In genomic region chr7:126662826-126663225, GRCh38 we compare ENCODE assay signal across 24 cellular contexts.
"Had no signal": no experiment of that assay in that cellular context is flagged by ENCODE, and none has a peak within 500 bp of the region (broad histone marks: within the 10 kb centered on the region; RNA-seq: fewer than 3 reads in every experiment).

No MANE protein-coding gene starts in this region.

- H3K36me3 ChIP-seq: left ventricle myocardium inferior, ovary, right atrium auricular region, right lobe of liver, spleen, suprapubic skin, thoracic aorta, tibial artery, upper lobe of right lung had no signal

- H3K27me3 Mint-ChIP-seq: memory B cell; naive B cell; progenitor cell of endocrine pancreas; stimulated activated naive CD8-positive, alpha-beta T cell treated with anti-CD3 and anti-CD28 coated beads, Interleukin-15, Interleukin-2, amounts not matched to agents 100 ng/mL and 50 ng/mL, for 24 hours had no signal

- H3K27ac ChIP-seq: hepatocyte, left ventricle myocardium inferior, ovary, right atrium auricular region, right lobe of liver, skin epidermis, spleen, suprapubic skin, thoracic aorta, tibial artery, upper lobe of right lung had no signal

- H3K27me3 ChIP-seq: hepatocyte, ovary, right atrium auricular region, right lobe of liver, spleen, suprapubic skin, tibial artery, upper lobe of right lung had no signal

- H3K4me3 Mint-ChIP-seq: memory B cell; naive B cell; natural killer cell; stimulated activated effector memory CD8-positive, alpha-beta T cell treated with anti-CD3 and anti-CD28 coated beads, Interleukin-12 subunit alpha, Interleukin-12 subunit beta, amount 100 ng/mL, for 72 hours; stimulated activated naive CD8-positive, alpha-beta T cell treated with anti-CD3 and anti-CD28 coated beads, Interleukin-15, Interleukin-2, amounts not matched to agents 100 ng/mL and 50 ng/mL, for 24 hours had no signal

- DNase-seq: islet precursor cell; left ventricle myocardium inferior; midbrain; mucosa of descending colon; naive B cell; natural killer cell; ovary; right lobe of liver; spleen; stimulated activated CD4-positive, alpha-beta T cell treated with anti-CD3 and anti-CD28 coated beads, Interleukin-4, amount 100 ng/mL, for 24 hours; stimulated activated naive CD4-positive, alpha-beta T cell; tibial artery; trophoblast cell; upper lobe of right lung had no signal

- H3K36me3 Mint-ChIP-seq: memory B cell; naive B cell; stimulated activated effector memory CD8-positive, alpha-beta T cell treated with anti-CD3 and anti-CD28 coated beads, Interleukin-12 subunit alpha, Interleukin-12 subunit beta, amount 100 ng/mL, for 72 hours had no signal

- H3K79me2 ChIP-seq: hepatocyte had no signal

- H3K9me3 ChIP-seq: mucosa of descending colon, ovary, right atrium auricular region, right lobe of liver, suprapubic skin, thoracic aorta, tibial artery, upper lobe of right lung had no signal

- H2AFZ ChIP-seq: hepatocyte had no signal

- H3K4me3 ChIP-seq: hepatocyte, left ventricle myocardium inferior, mucosa of descending colon, ovary, right atrium auricular region, right lobe of liver, skin epidermis, spleen, suprapubic skin, thoracic aorta, tibial artery, upper lobe of right lung had no signal

- H3K4me1 Mint-ChIP-seq: naive B cell; natural killer cell; stimulated activated effector memory CD8-positive, alpha-beta T cell treated with anti-CD3 and anti-CD28 coated beads, Interleukin-12 subunit alpha, Interleukin-12 subunit beta, amount 100 ng/mL, for 72 hours had no signal

- H3K4me2 ChIP-seq: hepatocyte had no signal

- H3K4me1 ChIP-seq: left ventricle myocardium inferior, right atrium auricular region, right lobe of liver, spleen, suprapubic skin, tibial artery, upper lobe of right lung had no signal

- FAIRE-seq: urothelium cell line had no signal

- ATAC-seq: mucosa of descending colon; natural killer cell; right lobe of liver; stimulated activated effector memory CD8-positive, alpha-beta T cell treated with anti-CD3 and anti-CD28 coated beads, Interleukin-12 subunit alpha, Interleukin-12 subunit beta, amount 100 ng/mL, for 72 hours; upper lobe of right lung had no signal

- H3K27ac Mint-ChIP-seq: memory B cell; naive B cell; natural killer cell; progenitor cell of endocrine pancreas; stimulated activated effector memory CD8-positive, alpha-beta T cell treated with anti-CD3 and anti-CD28 coated beads, Interleukin-12 subunit alpha, Interleukin-12 subunit beta, amount 100 ng/mL, for 72 hours; stimulated activated naive CD8-positive, alpha-beta T cell treated with anti-CD3 and anti-CD28 coated beads, Interleukin-15, Interleukin-2, amounts not matched to agents 100 ng/mL and 50 ng/mL, for 24 hours had no signal
